23 cellular contexts compared by ENCODE assay signal in the genomic region with DNA sequence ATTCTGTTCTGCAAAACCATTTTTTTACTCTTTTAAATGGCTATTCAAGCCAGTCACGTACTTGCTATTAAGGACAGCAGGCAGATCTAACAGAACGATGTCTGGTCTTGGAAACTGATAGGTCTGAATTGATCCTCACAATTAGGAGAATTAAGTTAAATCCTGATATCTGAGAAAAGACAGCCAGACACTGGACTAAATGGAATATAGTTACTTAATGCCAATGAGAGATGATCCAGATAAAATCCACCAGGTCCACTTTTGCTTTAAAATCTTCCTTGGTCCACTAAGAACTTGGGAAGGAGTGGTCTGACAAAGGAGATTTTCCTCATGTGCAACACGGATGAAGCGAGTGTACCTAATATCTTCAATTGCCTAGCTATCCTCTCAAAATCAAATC.
"Had no signal": no experiment of that assay in that cellular context is flagged by ENCODE, and none has a peak within 500 bp of the region (broad histone marks: within the 10 kb centered on the region; RNA-seq: fewer than 3 reads in every experiment).

No MANE protein-coding gene starts in this region.

- ATAC-seq: natural killer cell treated with Interleukin-12 subunit alpha and Interleukin-12 subunit beta and Interleukin-15 and Interleukin-18, amount 100 ng/mL, for 72 hours; sciatic nerve; stimulated activated effector memory CD8-positive, alpha-beta T cell treated with anti-CD3 and anti-CD28 coated beads, Interleukin-12 subunit alpha, Interleukin-12 subunit beta, amount 100 ng/mL, for 72 hours had no signal

- H3K4me3 Mint-ChIP-seq: dendritic cell treated with granulocyte-macrophage colony-stimulating factor and Interleukin-4, amounts not matched to agents 40 ng/mL and 50 ng/mL, for 4 days; memory B cell; naive B cell; natural killer cell treated with Interleukin-12 subunit alpha and Interleukin-12 subunit beta and Interleukin-15 and Interleukin-18, amount 100 ng/mL, for 72 hours; neural crest cell; stimulated activated effector memory CD8-positive, alpha-beta T cell treated with anti-CD3 and anti-CD28 coated beads, Interleukin-12 subunit alpha, Interleukin-12 subunit beta, amount 100 ng/mL, for 72 hours had no signal

- H3K27me3 Mint-ChIP-seq: dendritic cell treated with granulocyte-macrophage colony-stimulating factor and Interleukin-4, amounts not matched to agents 40 ng/mL and 50 ng/mL, for 4 days; memory B cell; naive B cell; natural killer cell treated with Interleukin-12 subunit alpha and Interleukin-12 subunit beta and Interleukin-15 and Interleukin-18, amount 100 ng/mL, for 72 hours had no signal

- H3K4me3 ChIP-seq: hepatocyte, left lung, lung, pancreas, smooth muscle cell, stomach, tibial artery, upper lobe of left lung had no signal

- H3K4me1 Mint-ChIP-seq: neural crest cell had no signal

- H3K27ac ChIP-seq: neutrophil, pancreas, tibial artery had no signal

- H3K9me3 Mint-ChIP-seq: dendritic cell treated with granulocyte-macrophage colony-stimulating factor and Interleukin-4, amounts not matched to agents 40 ng/mL and 50 ng/mL, for 4 days; memory B cell; naive B cell; natural killer cell treated with Interleukin-12 subunit alpha and Interleukin-12 subunit beta and Interleukin-15 and Interleukin-18, amount 100 ng/mL, for 72 hours; neural crest cell; stimulated activated effector memory CD8-positive, alpha-beta T cell treated with anti-CD3 and anti-CD28 coated beads, Interleukin-12 subunit alpha, Interleukin-12 subunit beta, amount 100 ng/mL, for 72 hours had no signal

- H3K27me3 ChIP-seq: hepatocyte, left lung, neutrophil, pancreas, stomach, tibial artery, upper lobe of left lung had no signal

- H3K36me3 Mint-ChIP-seq: natural killer cell treated with Interleukin-12 subunit alpha and Interleukin-12 subunit beta and Interleukin-15 and Interleukin-18, amount 100 ng/mL, for 72 hours; stimulated activated effector memory CD8-positive, alpha-beta T cell treated with anti-CD3 and anti-CD28 coated beads, Interleukin-12 subunit alpha, Interleukin-12 subunit beta, amount 100 ng/mL, for 72 hours had no signal

- H3K27ac Mint-ChIP-seq: dendritic cell treated with granulocyte-macrophage colony-stimulating factor and Interleukin-4, amounts not matched to agents 40 ng/mL and 50 ng/mL, for 4 days; memory B cell; natural killer cell treated with Interleukin-12 subunit alpha and Interleukin-12 subunit beta and Interleukin-15 and Interleukin-18, amount 100 ng/mL, for 72 hours; stimulated activated effector memory CD8-positive, alpha-beta T cell treated with anti-CD3 and anti-CD28 coated beads, Interleukin-12 subunit alpha, Interleukin-12 subunit beta, amount 100 ng/mL, for 72 hours had no signal

- DNase-seq: central memory CD4-positive, alpha-beta T cell; effector CD8-positive, alpha-beta T cell; kidney; left lung; naive B cell; pancreas; retina; stimulated activated CD4-positive, alpha-beta T cell treated with anti-CD3 and anti-CD28 coated beads, Interleukin-2, amount 100 ng/mL, for 24 hours; stimulated activated CD4-positive, alpha-beta T cell treated with anti-CD3 and anti-CD28 coated beads, Interleukin-4, amount 100 ng/mL, for 24 hours; stimulated activated naive CD4-positive, alpha-beta T cell treated with Interleukin-2 at 50 U/mL for 16 hours; stomach; tibial artery had no signal

- H3K4me1 ChIP-seq: pancreas had no signal

- H3K9me3 ChIP-seq: left lung, neutrophil, pancreas, stomach, tibial artery, upper lobe of left lung had no signal

- H3K36me3 ChIP-seq: pancreas had no signal
